ENCODE assay signal across 8 cellular contexts in genomic region chr5:24644757-24645156, GRCh38. TPM values are rescaled to one million over a fixed set of nuclear protein-coding genes. Genes with fewer than 3 reads are reported as not detected.
DNase-seq lines count a peak whose midpoint lies in the region; ATAC-seq and TF ChIP-seq lines count a peak whose summit lies in the region.

CDH10 (minus strand) TSS chr5:24644978; CDS start chr5:24593490, 51,488 bp downstream.

- H4K20me1 ChIP-seq in SK-N-SH (ENCODE audit: insufficient read depth) = no peaks in the 10 kb centered on the region

- H3K4me3 ChIP-seq in HUES48 (ENCODE audit: low read depth, low read length) (peak within 1 kb of the TSS; percentile 61), SK-N-SH (ENCODE audit: low read depth in 2 of 2, low read length in 1 of 2) (peak within 1 kb of the TSS in 1 of 2 experiments; percentile 11; a peak in 1 of 4 replicates), right atrium auricular region (peak within 1 kb of the TSS; percentile 15 to 34), retinal pigment epithelial cell (ENCODE audit: low read length) (peak within 1 kb of the TSS; percentile 56)

- H3K9me3 ChIP-seq in HUES48 (ENCODE audit: control insufficient read depth, insufficient read depth, low read length) (no peaks in the 10 kb centered on the region), SK-N-SH (no peaks in the 10 kb centered on the region; the same call in 1 of the 2 replicates), right atrium auricular region (no peaks in the 10 kb centered on the region)

- no peak for ATAC-seq in GM19452 (IDR thresholded peaks at IDR 0.05; ENCODE audit: unreplicated experiment)
- no peak for ATAC-seq in GM19351 (IDR thresholded peaks at IDR 0.05; ENCODE audit: unreplicated experiment)

- no peak for TF ChIP-seq CTCF in SK-N-SH (IDR thresholded peaks at IDR 0.05)
- no peak for TF ChIP-seq CTCF in right atrium auricular region (IDR thresholded peaks at IDR 0.05)
- TF ChIP-seq CTCF in retinal pigment epithelial cell (conservative IDR thresholded peaks at IDR 0.05; ENCODE audit: low read depth, low read length) = no peak

- peak within 1 kb of the TSS; percentile 70 for H3K4me2 ChIP-seq in SK-N-SH

- peaks cover 19% of the 10 kb centered on the region for H3K27me3 ChIP-seq in HUES48 (ENCODE audit: control insufficient read depth, insufficient read depth, low read length)
- H3K27me3 ChIP-seq in SK-N-SH (ENCODE audit: insufficient read depth) = peaks cover 12% of the 10 kb centered on the region; the same call in 1 of the 2 replicates
- no peaks in the 10 kb centered on the region for H3K27me3 ChIP-seq in right atrium auricular region

- POLR2A ChIA-PET in SK-N-SH (lab: Yijun Ruan, JAX) = no interaction called here

- no peaks in the 10 kb centered on the region for H3K9me2 ChIP-seq in SK-N-SH

- H3K9ac ChIP-seq in HUES48 (ENCODE audit: low read depth, low read length) (no peak within 1 kb of the TSS), SK-N-SH (no peak within 1 kb of the TSS)

- no peak within 1 kb of the TSS for H2AFZ ChIP-seq in SK-N-SH (ENCODE audit: low read depth)

- H3K36me3 ChIP-seq in HUES48 (ENCODE audit: control insufficient read depth, insufficient read depth, low read length) (no peaks in the 10 kb centered on the region), SK-N-SH (replicated peaks in 1 of 2; ENCODE audit: control insufficient read depth in 1 of 2, insufficient read depth in 2 of 2, low read length in 1 of 2) (no peaks in the 10 kb centered on the region), right atrium auricular region (no peaks in the 10 kb centered on the region)

- peaks cover 14% of the 10 kb centered on the region for H3K4me1 ChIP-seq in HUES48 (ENCODE audit: control insufficient read depth, insufficient read depth, low read length)
- no peaks in the 10 kb centered on the region; a peak in 2 of 4 replicates for H3K4me1 ChIP-seq in SK-N-SH (ENCODE audit: control insufficient read depth in 1 of 2, insufficient read depth in 2 of 2, low read depth in 1 of 2, low read length in 1 of 2)
- H3K4me1 ChIP-seq in right atrium auricular region = no peaks in the 10 kb centered on the region

- H3K27ac ChIP-seq in HUES48 (ENCODE audit: low read depth, low read length) (peak within 1 kb of the TSS; percentile 83), SK-N-SH (ENCODE audit: low read depth in 2 of 2, low read length in 1 of 2) (no peak within 1 kb of the TSS), right atrium auricular region (peak within 1 kb of the TSS in 1 of 2 donors; percentile 25)

- CTCF ChIA-PET in SK-N-SH (lab: Yijun Ruan, JAX) = no interaction called here

- DNase-seq in SK-N-SH (no peak), right atrium auricular region (ENCODE audit: low spot score) (no peak), retinal pigment epithelial cell (ENCODE audit: low read depth) (peak; percentile 22), NCI-H1048 (lab: John Stamatoyannopoulos, UW) (no peak)
- DNase-seq in activated CD4-positive, alpha-beta T cell treated with anti-CD3 and anti-CD28 coated beads, Interleukin-2, amount 50 U/mL, for 4 hours = no peak

- WGBS in SK-N-SH (ENCODE audit: low lambda C conversion rate) = 2% methylated on average over 13 of the region's 14 CpGs

- H3K79me2 ChIP-seq in SK-N-SH (ENCODE audit: insufficient read depth) = no peaks in the 10 kb centered on the region

- TF ChIP-seq EP300 in SK-N-SH (IDR thresholded peaks at IDR 0.05; ENCODE audit: borderline replicate concordance in 1 of 2, low read depth in 1 of 2, low read length in 1 of 2) = no peak

- no peak for TF ChIP-seq RAD21 in SK-N-SH (IDR thresholded peaks at IDR 0.05; ENCODE audit: low read length)

- no peaks in the 10 kb centered on the region for H3F3A ChIP-seq in SK-N-SH (replicated peaks; ENCODE audit: insufficient read depth)

TF ChIP-seq in SK-N-SH, 30 proteins besides CTCF, POLR2A, EP300 and RAD21 (continues in another document):
- TF ChIP-seq FOXM1 (IDR thresholded peaks at IDR 0.05; ENCODE audit: low read depth) (no peak), SMC3 (IDR thresholded peaks at IDR 0.05; ENCODE audit: low read depth, low read length) (no peak), RFX5 (IDR thresholded peaks at IDR 0.05; ENCODE audit: low read length) (no peak), ZBTB33 (IDR thresholded peaks at IDR 0.05; ENCODE audit: borderline replicate concordance, low read depth) (no peak), RXRA (IDR thresholded peaks at IDR 0.05; ENCODE audit: borderline replicate concordance, low read depth) (no peak), TEAD4 (IDR thresholded peaks at IDR 0.05; ENCODE audit: borderline replicate concordance, insufficient read depth) (no peak), JUND (IDR thresholded peaks at IDR 0.05) (no peak), ELF1 (IDR thresholded peaks at IDR 0.05) (no peak), MXI1 (IDR thresholded peaks at IDR 0.05; ENCODE audit: low read depth, low read length) (no peak), FOXJ3 (CRISPR knock-in tag; IDR thresholded peaks at IDR 0.05) (no peak), IRF3 (IDR thresholded peaks at IDR 0.05; ENCODE audit: low read depth, low read length) (no peak), POLR2AphosphoS5 (IDR thresholded peaks at IDR 0.05; ENCODE audit: low read depth, low read length) (no peak), NFIC (IDR thresholded peaks at IDR 0.05; ENCODE audit: borderline replicate concordance) (no peak), TAF1 (IDR thresholded peaks at IDR 0.05; ENCODE audit: borderline replicate concordance, low read depth, low read length) (no peak), TCF12 (IDR thresholded peaks at IDR 0.05) (no peak)
- TF ChIP-seq, protein P1, sequence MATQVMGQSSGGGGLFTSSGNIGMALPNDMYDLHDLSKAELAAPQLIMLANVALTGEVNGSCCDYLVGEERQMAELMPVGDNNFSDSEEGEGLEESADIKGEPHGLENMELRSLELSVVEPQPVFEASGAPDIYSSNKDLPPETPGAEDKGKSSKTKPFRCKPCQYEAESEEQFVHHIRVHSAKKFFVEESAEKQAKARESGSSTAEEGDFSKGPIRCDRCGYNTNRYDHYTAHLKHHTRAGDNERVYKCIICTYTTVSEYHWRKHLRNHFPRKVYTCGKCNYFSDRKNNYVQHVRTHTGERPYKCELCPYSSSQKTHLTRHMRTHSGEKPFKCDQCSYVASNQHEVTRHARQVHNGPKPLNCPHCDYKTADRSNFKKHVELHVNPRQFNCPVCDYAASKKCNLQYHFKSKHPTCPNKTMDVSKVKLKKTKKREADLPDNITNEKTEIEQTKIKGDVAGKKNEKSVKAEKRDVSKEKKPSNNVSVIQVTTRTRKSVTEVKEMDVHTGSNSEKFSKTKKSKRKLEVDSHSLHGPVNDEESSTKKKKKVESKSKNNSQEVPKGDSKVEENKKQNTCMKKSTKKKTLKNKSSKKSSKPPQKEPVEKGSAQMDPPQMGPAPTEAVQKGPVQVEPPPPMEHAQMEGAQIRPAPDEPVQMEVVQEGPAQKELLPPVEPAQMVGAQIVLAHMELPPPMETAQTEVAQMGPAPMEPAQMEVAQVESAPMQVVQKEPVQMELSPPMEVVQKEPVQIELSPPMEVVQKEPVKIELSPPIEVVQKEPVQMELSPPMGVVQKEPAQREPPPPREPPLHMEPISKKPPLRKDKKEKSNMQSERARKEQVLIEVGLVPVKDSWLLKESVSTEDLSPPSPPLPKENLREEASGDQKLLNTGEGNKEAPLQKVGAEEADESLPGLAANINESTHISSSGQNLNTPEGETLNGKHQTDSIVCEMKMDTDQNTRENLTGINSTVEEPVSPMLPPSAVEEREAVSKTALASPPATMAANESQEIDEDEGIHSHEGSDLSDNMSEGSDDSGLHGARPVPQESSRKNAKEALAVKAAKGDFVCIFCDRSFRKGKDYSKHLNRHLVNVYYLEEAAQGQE (IDR thresholded peaks at IDR 0.05; ENCODE audit: low read depth, low read length) = no peak
- TF ChIP-seq, protein P2, sequence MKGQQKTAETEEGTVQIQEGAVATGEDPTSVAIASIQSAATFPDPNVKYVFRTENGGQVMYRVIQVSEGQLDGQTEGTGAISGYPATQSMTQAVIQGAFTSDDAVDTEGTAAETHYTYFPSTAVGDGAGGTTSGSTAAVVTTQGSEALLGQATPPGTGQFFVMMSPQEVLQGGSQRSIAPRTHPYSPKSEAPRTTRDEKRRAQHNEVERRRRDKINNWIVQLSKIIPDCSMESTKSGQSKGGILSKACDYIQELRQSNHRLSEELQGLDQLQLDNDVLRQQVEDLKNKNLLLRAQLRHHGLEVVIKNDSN (IDR thresholded peaks at IDR 0.05; ENCODE audit: borderline replicate concordance, low read depth) = no peak

RNA-seq across cellular contexts. Expression of gene CDH10, which starts in this region (rescaled TPM):
- polyA plus RNA-seq in SK-N-SH (2012; rRNA removed) = 0.10 and 0.24 TPM in 2 replicates
- 0.16 and 0.21 TPM in 2 replicates for polyA plus RNA-seq in SK-N-SH (2012; cell fraction: cytosol; rRNA removed)
- polyA plus RNA-seq in SK-N-SH (2012; cell fraction: nucleus; rRNA removed) = 0.23 and 0.41 TPM in 2 replicates
- total RNA-seq in right atrium auricular region = under 1 TPM; 0.31 to 0.74 TPM
